8 cellular contexts compared by ENCODE assay signal in the genomic region with DNA sequence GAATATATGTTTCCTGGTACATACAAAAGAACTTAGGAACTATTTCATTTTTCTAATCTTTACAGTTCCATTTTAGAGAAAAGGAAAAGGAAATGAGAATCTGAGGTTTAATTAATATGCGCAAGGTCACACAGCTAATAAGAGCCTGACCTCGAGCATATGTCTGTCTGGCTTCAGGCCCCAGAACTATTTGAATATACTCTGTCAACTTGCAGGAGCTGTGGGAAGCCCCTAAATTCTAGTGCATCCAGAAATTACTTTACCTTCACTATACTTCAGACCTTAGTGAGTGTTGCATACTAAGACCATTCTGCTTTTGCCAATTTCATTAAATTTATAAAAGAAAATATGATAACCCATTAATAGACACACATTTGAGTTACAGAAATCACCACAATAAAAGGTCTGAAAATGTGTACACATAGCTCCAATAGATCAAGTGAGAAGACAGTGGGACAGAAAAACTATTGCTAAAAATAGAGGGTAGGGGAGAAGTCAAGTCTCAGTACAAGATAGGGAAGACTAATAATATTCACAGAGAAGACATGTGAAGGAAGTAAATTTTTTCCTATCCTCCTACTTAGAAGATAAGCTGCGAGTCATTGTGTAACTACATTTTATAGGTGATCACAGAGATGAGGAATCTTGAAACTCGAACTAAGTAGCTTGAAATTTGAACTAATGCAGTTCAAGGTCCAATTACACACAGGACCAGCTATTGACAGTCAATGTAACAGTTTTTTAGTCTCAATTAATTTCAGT.
DNase-seq lines count a peak whose midpoint lies in the region; ATAC-seq and TF ChIP-seq lines count a peak whose summit lies in the region.

No MANE protein-coding gene starts in this region.

- in situ Hi-C loops in astrocyte of the spinal cord (cut with HindIII; ENCODE audit: low sequenced_read_pairs), result no loop called here

- peak; percentile 87 for ATAC-seq in GM19467 (IDR thresholded peaks at IDR 0.05; ENCODE audit: unreplicated experiment)
- ATAC-seq in HG03457 (IDR thresholded peaks at IDR 0.05; ENCODE audit: unreplicated experiment), result peak; percentile 85

- peaks cover 41% of the 10 kb centered on the region for H3F3A ChIP-seq in DOHH2 (ENCODE audit: control insufficient read depth, insufficient read depth)

- H3K27ac ChIP-seq in DOHH2 (ENCODE audit: low read depth, low read length), result peak overlapping the region; percentile 97

- H3K4me2 ChIP-seq in DOHH2 (ENCODE audit: low read length), result peak overlapping the region; percentile 97

- H3K9me3 ChIP-seq in DOHH2 (ENCODE audit: control insufficient read depth, insufficient read depth, low read length), result no peaks in the 10 kb centered on the region

- TF ChIP-seq CTCF in DOHH2 (IDR thresholded peaks at IDR 0.05; ENCODE audit: low read depth, low read length, poor library complexity, severe bottlenecking) (no peak), astrocyte of the spinal cord (IDR thresholded peaks at IDR 0.05; ENCODE audit: low read depth, low read length) (no peak)

- DNase-seq in astrocyte of the spinal cord (ENCODE audit: low read depth, low spot score), result peak; percentile 45
- DNase-seq in NCI-H2196 treated with DMSO at 0.1 percent for 48 hours (lab: John Stamatoyannopoulos, UW; ENCODE audit: unreplicated experiment), result no peak
- no peak for DNase-seq in stimulated activated CD8-positive, alpha-beta memory T cell treated with anti-CD3 and anti-CD28 coated beads, Interleukin-4, amount 100 ng/mL, for 48 hours
- no peak for DNase-seq in HK-2 (ENCODE audit: unreplicated experiment)
- no peak for DNase-seq in pons (ENCODE audit: low spot score)

- peaks cover 93% of the 10 kb centered on the region for H3K79me2 ChIP-seq in DOHH2 (ENCODE audit: control insufficient read depth, low read length)

- no peaks in the 10 kb centered on the region for H3K27me3 ChIP-seq in DOHH2 (ENCODE audit: control insufficient read depth, low read length)

- 0 out of 2 replicates have a peak, but pooled peaks cover 3% of the 10 kb centered on the region for H4K20me1 ChIP-seq in DOHH2 (ENCODE audit: control insufficient read depth, insufficient read depth, low read depth, low read length)

- H3K4me1 ChIP-seq in DOHH2 (ENCODE audit: control insufficient read depth, low read length), result peaks cover 59% of the 10 kb centered on the region

- H3K4me3 ChIP-seq in DOHH2 (ENCODE audit: low read length) (peak overlapping the region; percentile 89), astrocyte of the spinal cord (ENCODE audit: low read depth, low read length) (no peak overlapping the region)

- H3K9me2 ChIP-seq in DOHH2 (replicated peaks; ENCODE audit: control insufficient read depth, low read length), result no peaks in the 10 kb centered on the region

- peaks cover 83% of the 10 kb centered on the region for H3K36me3 ChIP-seq in DOHH2 (ENCODE audit: control insufficient read depth, low read length)
